In genomic region chr15:74442604-74443003, GRCh38 we compare ENCODE assay signal across 1 cellular context.
TF ChIP-seq lines count a peak whose summit lies in the region.

No MANE protein-coding gene starts in this region.

TF ChIP-seq in HEK293, 187 proteins besides CTCF, POLR2A, EP300 and RAD21 (continued from another document):
- TF ChIP-seq PATZ1 (tag by site-specific recombination; IDR thresholded peaks at IDR 0.05) = 0 out of 2 replicates have a peak, but pooled peaks have one; percentile 20
- no peak for TF ChIP-seq ZNF549 (tag by site-specific recombination; IDR thresholded peaks at IDR 0.05)
- no peak for TF ChIP-seq ZNF558 (tag by site-specific recombination; IDR thresholded peaks at IDR 0.05)
- TF ChIP-seq ZFHX2 (tag by site-specific recombination; conservative IDR thresholded peaks at IDR 0.05) = peak; percentile 45
- TF ChIP-seq, protein P1, sequence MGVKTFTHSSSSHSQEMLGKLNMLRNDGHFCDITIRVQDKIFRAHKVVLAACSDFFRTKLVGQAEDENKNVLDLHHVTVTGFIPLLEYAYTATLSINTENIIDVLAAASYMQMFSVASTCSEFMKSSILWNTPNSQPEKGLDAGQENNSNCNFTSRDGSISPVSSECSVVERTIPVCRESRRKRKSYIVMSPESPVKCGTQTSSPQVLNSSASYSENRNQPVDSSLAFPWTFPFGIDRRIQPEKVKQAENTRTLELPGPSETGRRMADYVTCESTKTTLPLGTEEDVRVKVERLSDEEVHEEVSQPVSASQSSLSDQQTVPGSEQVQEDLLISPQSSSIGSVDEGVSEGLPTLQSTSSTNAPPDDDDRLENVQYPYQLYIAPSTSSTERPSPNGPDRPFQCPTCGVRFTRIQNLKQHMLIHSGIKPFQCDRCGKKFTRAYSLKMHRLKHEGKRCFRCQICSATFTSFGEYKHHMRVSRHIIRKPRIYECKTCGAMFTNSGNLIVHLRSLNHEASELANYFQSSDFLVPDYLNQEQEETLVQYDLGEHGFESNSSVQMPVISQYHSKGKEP (tag by site-specific recombination; IDR thresholded peaks at IDR 0.05) = no peak
- TF ChIP-seq ZIC2 (tag by site-specific recombination; IDR thresholded peaks at IDR 0.05) = peak; percentile 91
- peak; percentile 69 for TF ChIP-seq GLIS1 (tag by site-specific recombination; IDR thresholded peaks at IDR 0.05)
- no peak for TF ChIP-seq ZNF280C (tag by site-specific recombination; IDR thresholded peaks at IDR 0.05)
TF ChIP-seq in HEK293: peak in this region for 4.
